In the genomic region with DNA sequence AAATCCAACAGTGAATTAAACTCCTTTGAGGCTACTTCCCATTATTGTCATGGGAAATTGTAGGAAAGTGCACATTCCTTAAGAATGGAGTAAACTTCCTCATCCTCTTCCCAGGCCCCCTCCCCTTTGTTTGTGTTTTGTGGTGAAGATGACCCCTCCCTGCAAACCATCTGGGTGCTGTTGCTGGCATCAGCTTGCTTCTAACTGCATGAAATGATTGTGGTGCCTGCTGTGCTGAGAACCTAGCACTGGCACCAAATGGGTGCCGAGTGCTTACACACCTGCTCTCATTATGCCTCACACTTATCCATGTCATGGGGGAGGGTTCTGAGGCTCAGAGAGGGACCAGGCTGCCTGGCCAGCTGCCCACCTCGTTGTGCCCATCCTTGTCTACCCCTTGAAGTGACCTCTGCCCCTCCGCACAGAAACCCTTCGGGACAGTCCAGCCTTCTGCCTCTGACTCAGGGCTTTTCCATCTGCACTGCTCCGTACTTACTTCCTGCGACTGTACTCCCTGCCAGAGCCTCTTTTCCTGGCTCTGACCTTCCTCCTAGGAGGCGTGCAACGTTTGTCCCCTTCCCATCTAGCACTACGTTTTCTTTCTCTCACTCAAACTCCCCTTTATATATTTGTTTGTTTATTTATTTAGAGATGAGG, we compare ENCODE assay signal across 15 cellular contexts. TPM values are rescaled to one million over a fixed set of nuclear protein-coding genes. Genes with fewer than 3 reads are reported as not detected.
DNase-seq lines count a peak whose midpoint lies in the region; ATAC-seq and TF ChIP-seq lines count a peak whose summit lies in the region.
"Had no signal": no experiment of that assay in that cellular context is flagged by ENCODE, and none has a peak within 500 bp of the region (broad histone marks: within the 10 kb centered on the region; RNA-seq: fewer than 3 reads in every experiment).

No MANE protein-coding gene starts in this region.

- H3K4me1 Mint-ChIP-seq in chondrocyte (ENCODE audit: low read depth) (peaks cover 57% of the 10 kb centered on the region), osteocyte (ENCODE audit: unreplicated experiment) (peaks cover 63% of the 10 kb centered on the region), nephron progenitor cell (peaks cover 6% of the 10 kb centered on the region)

- TF ChIP-seq CTCF in chondrocyte (IDR thresholded peaks at IDR 0.05) = no peak
- no peak for TF ChIP-seq CTCF in osteocyte (IDR thresholded peaks at IDR 0.05)
- TF ChIP-seq CTCF in nephron progenitor cell (IDR thresholded peaks at IDR 0.05) = no peak

- DNase-seq in NCI-H2171 treated with DMSO at 0.1 percent for 48 hours (lab: John Stamatoyannopoulos, UW) = peak; percentile 22
- DNase-seq in NCI-H2171 (lab: John Stamatoyannopoulos, UW) = no peak
- DNase-seq in NCI-H2081 treated with DMSO at 0.1 percent for 48 hours (lab: John Stamatoyannopoulos, UW) = peak; percentile 69
- peak; percentile 46 for DNase-seq in chondrocyte (ENCODE audit: low spot score)
- no peak for DNase-seq in osteocyte (ENCODE audit: extremely low spot score, unreplicated experiment)
- no peak for DNase-seq in COLO829 (ENCODE audit: low spot score)
- no peak for DNase-seq in nephron progenitor cell
- DNase-seq: DMS79 treated with DMSO at 0.1 percent for 48 hours, foreskin fibroblast, left cardiac atrium, MM.1S, nucleus accumbens, WERI-Rb-1 had no signal

- H3K9me3 Mint-ChIP-seq in chondrocyte (ENCODE audit: low read depth) = no peaks in the 10 kb centered on the region
- no peaks in the 10 kb centered on the region for H3K9me3 Mint-ChIP-seq in osteocyte (ENCODE audit: unreplicated experiment)
- H3K9me3 Mint-ChIP-seq in nephron progenitor cell = no peaks in the 10 kb centered on the region
- H3K9me3 Mint-ChIP-seq: dendritic cell treated with granulocyte-macrophage colony-stimulating factor and Interleukin-4, amounts not matched to agents 40 ng/mL and 50 ng/mL, for 4 days had no signal

- H3K4me3 Mint-ChIP-seq in chondrocyte (ENCODE audit: unreplicated experiment) (no peak overlapping the region), osteocyte (ENCODE audit: unreplicated experiment) (peak overlapping the region; percentile 35), nephron progenitor cell (no peak overlapping the region)
- H3K4me3 Mint-ChIP-seq: dendritic cell treated with granulocyte-macrophage colony-stimulating factor and Interleukin-4, amounts not matched to agents 40 ng/mL and 50 ng/mL, for 4 days had no signal

- H3K27me3 Mint-ChIP-seq in chondrocyte (ENCODE audit: low read depth) (no peaks in the 10 kb centered on the region), osteocyte (ENCODE audit: unreplicated experiment) (no peaks in the 10 kb centered on the region), nephron progenitor cell (ENCODE audit: low read depth, poor library complexity) (peaks cover 10% of the 10 kb centered on the region)
- H3K27me3 Mint-ChIP-seq: dendritic cell treated with granulocyte-macrophage colony-stimulating factor and Interleukin-4, amounts not matched to agents 40 ng/mL and 50 ng/mL, for 4 days had no signal

- no peak for ATAC-seq in GM18867 (IDR thresholded peaks at IDR 0.05; ENCODE audit: unreplicated experiment)

- H3K27ac Mint-ChIP-seq in chondrocyte (ENCODE audit: unreplicated experiment) (peak overlapping the region; percentile 59), osteocyte (ENCODE audit: unreplicated experiment) (peak overlapping the region; percentile 87), nephron progenitor cell (no peak overlapping the region)
- H3K27ac Mint-ChIP-seq: dendritic cell treated with granulocyte-macrophage colony-stimulating factor and Interleukin-4, amounts not matched to agents 40 ng/mL and 50 ng/mL, for 4 days had no signal

- peaks cover 36% of the 10 kb centered on the region for H3K36me3 Mint-ChIP-seq in chondrocyte (ENCODE audit: low read depth)
- H3K36me3 Mint-ChIP-seq in osteocyte (ENCODE audit: unreplicated experiment) = peaks cover 29% of the 10 kb centered on the region
- H3K36me3 Mint-ChIP-seq in nephron progenitor cell (ENCODE audit: low read depth) = peaks cover 53% of the 10 kb centered on the region

RNA-seq across cellular contexts. Expression of gene CAPN2, which starts 30.6 kb away (rescaled TPM):
- total RNA-seq in chondrocyte (202 to 241 TPM (median 238 TPM) in 3 replicates), osteocyte (271 and 278 TPM in 2 replicates)

Comparison
In these comparisons a context has a peak if more than half of its experiments do, and no peak if none do; other contexts are left out.
1. DNase-seq: peak in NCI-H2171 treated with DMSO at 0.1 percent for 48 hours (single experiment), NCI-H2081 treated with DMSO at 0.1 percent for 48 hours (single experiment) and chondrocyte (single experiment); none in NCI-H2171 (single experiment), osteocyte (single experiment), COLO829 (single experiment) and nephron progenitor cell (single experiment).